Comparison of ENCODE assay signal across 16 cellular contexts in genomic region chr2:66084948-66085590, GRCh38.
"Had no signal": no experiment of that assay in that cellular context is flagged by ENCODE, and none has a peak within 500 bp of the region (broad histone marks: within the 10 kb centered on the region; RNA-seq: fewer than 3 reads in every experiment).

No MANE protein-coding gene starts in this region.

- DNase-seq: activated CD4-positive, alpha-beta T cell treated with anti-CD3 and anti-CD28 coated beads for 48 hours; activated CD8-positive, alpha-beta memory T cell treated with anti-CD3 and anti-CD28 coated beads, Interleukin-2, amount 50 U/mL, for 48 hours; activated CD8-positive, alpha-beta T cell treated with anti-CD3 and anti-CD28 coated beads, Interleukin-2, amount 10 ng/mL, durations not matched to agents 7 days and 5 days; activated naive CD4-positive, alpha-beta T cell treated with Interleukin-2 at 50 U/mL for 16 hours; activated naive CD8-positive, alpha-beta T cell treated with anti-CD3 and anti-CD28 coated beads, Interleukin-2, amount 50 U/mL, for 24 hours; dorsolateral prefrontal cortex; glutamatergic neuron; left cardiac atrium; lower lobe of right lung; naive thymus-derived CD4-positive, alpha-beta T cell; thyroid gland had no signal

- H3K4me1 Mint-ChIP-seq: activated naive CD8-positive, alpha-beta T cell treated with anti-CD3 and anti-CD28 coated beads, Interleukin-2, amount 50 U/mL, for 24 hours; naive thymus-derived CD4-positive, alpha-beta T cell had no signal

- H3K36me3 ChIP-seq: lower lobe of right lung, neutrophil, right atrium auricular region, thyroid gland had no signal

- H3K27ac ChIP-seq: dorsolateral prefrontal cortex, lower lobe of right lung, neutrophil, right atrium auricular region, skin epidermis, thyroid gland had no signal

- H3K27me3 ChIP-seq: right atrium auricular region, thyroid gland had no signal

- H3K9me3 ChIP-seq: lower lobe of right lung, neutrophil, right atrium auricular region, thyroid gland had no signal

- ATAC-seq: activated CD8-positive, alpha-beta T cell treated with anti-CD3 and anti-CD28 coated beads, Interleukin-2, amount 10 ng/mL, durations not matched to agents 7 days and 5 days; activated naive CD8-positive, alpha-beta T cell treated with anti-CD3 and anti-CD28 coated beads, Interleukin-2, amount 50 U/mL, for 24 hours; esophagus mucosa; left cardiac atrium; lower lobe of right lung; naive thymus-derived CD4-positive, alpha-beta T cell had no signal

- H3K27ac Mint-ChIP-seq: activated CD8-positive, alpha-beta T cell treated with anti-CD3 and anti-CD28 coated beads, Interleukin-2, amount 10 ng/mL, durations not matched to agents 7 days and 5 days; activated naive CD8-positive, alpha-beta T cell treated with anti-CD3 and anti-CD28 coated beads, Interleukin-2, amount 50 U/mL, for 24 hours; activated T-helper 1 cell treated with anti-CD3 and anti-CD28 coated beads, Interleukin-12 subunit alpha, Interleukin-12 subunit beta, Interleukin-2, Interleukin-4 antibody, amounts not matched to agents 30 ng/mL and 10 ng/mL and 1 ng/mL, durations not matched to agents 14 hours and 24 hours and 36 hours; naive thymus-derived CD4-positive, alpha-beta T cell had no signal

- H3K4me3 ChIP-seq: dorsolateral prefrontal cortex, lower lobe of right lung, right atrium auricular region, skin epidermis, thyroid gland had no signal

- H3K36me3 Mint-ChIP-seq: naive thymus-derived CD4-positive, alpha-beta T cell had no signal

- H3K4me1 ChIP-seq: lower lobe of right lung, right atrium auricular region, thyroid gland had no signal

- H3K4me3 Mint-ChIP-seq: activated CD8-positive, alpha-beta T cell treated with anti-CD3 and anti-CD28 coated beads, Interleukin-2, amount 10 ng/mL, durations not matched to agents 7 days and 5 days; activated naive CD8-positive, alpha-beta T cell treated with anti-CD3 and anti-CD28 coated beads, Interleukin-2, amount 50 U/mL, for 24 hours; activated T-helper 1 cell treated with anti-CD3 and anti-CD28 coated beads, Interleukin-12 subunit alpha, Interleukin-12 subunit beta, Interleukin-2, Interleukin-4 antibody, amounts not matched to agents 30 ng/mL and 10 ng/mL and 1 ng/mL, durations not matched to agents 14 hours and 24 hours and 36 hours; naive thymus-derived CD4-positive, alpha-beta T cell had no signal
